In the genomic region with DNA sequence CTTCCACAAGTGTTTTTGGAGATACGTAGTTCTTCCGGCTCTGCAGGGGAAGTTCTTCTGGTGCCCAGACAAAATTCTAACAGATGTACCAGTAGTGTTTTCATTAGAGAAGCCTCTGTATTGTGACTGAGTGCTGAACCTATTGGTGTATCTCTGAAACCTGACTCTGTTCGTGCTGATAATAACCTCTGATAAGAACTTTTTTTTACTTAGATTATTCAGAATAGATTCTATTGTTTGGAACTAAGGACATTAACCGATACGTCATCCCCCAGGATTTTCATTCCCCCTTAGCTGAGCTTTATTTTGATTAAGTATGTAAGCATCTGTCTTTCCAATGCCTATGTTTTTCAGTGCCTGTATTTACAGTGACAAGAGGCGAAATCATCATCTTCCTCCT, we compare ENCODE assay signal across 29 cellular contexts.
DNase-seq lines count a peak whose midpoint lies in the region; ATAC-seq, FAIRE-seq and TF ChIP-seq lines count a peak whose summit lies in the region.
"Had no signal": no experiment of that assay in that cellular context is flagged by ENCODE, and none has a peak within 500 bp of the region (broad histone marks: within the 10 kb centered on the region; RNA-seq: fewer than 3 reads in every experiment).

No MANE protein-coding gene starts in this region.

- no peak overlapping the region for H3K27ac Mint-ChIP-seq in astrocyte (ENCODE audit: unreplicated experiment)
- H3K27ac Mint-ChIP-seq in nephron, result peak overlapping the region in 2 of 3 experiments; percentile 46 to 51
- no peak overlapping the region for H3K27ac Mint-ChIP-seq in WTC11
- H3K27ac Mint-ChIP-seq: CD4-positive, alpha-beta memory T cell; CD4-positive, CD25-positive, alpha-beta regulatory T cell; CD8-positive, alpha-beta memory T cell had no signal

- H3K4me2 ChIP-seq in astrocyte (ENCODE audit: low read length), result no peak overlapping the region
- H3K4me2 ChIP-seq: BLaER1 had no signal

- no peaks in the 10 kb centered on the region for H3K36me3 Mint-ChIP-seq in astrocyte (ENCODE audit: low read depth, unreplicated experiment)
- H3K36me3 Mint-ChIP-seq in nephron (ENCODE audit: low read depth), result no peaks in the 10 kb centered on the region
- H3K36me3 Mint-ChIP-seq in WTC11, result no peaks in the 10 kb centered on the region
- H3K36me3 Mint-ChIP-seq: CD14-positive monocyte; CD4-positive, alpha-beta memory T cell; CD4-positive, CD25-positive, alpha-beta regulatory T cell; CD8-positive, alpha-beta memory T cell had no signal

- H3K4me3 Mint-ChIP-seq in astrocyte (ENCODE audit: unreplicated experiment) (no peak overlapping the region), nephron (no peak overlapping the region), WTC11 (no peak overlapping the region)
- H3K4me3 Mint-ChIP-seq: CD14-positive monocyte; CD4-positive, alpha-beta memory T cell; CD4-positive, CD25-positive, alpha-beta regulatory T cell; CD8-positive, alpha-beta memory T cell had no signal

- DNase-seq in NCI-H2171 treated with DMSO at 0.1 percent for 48 hours (lab: John Stamatoyannopoulos, UW) (peak; percentile 52), NCI-H2171 (lab: John Stamatoyannopoulos, UW) (no peak), astrocyte (ENCODE audit: low read depth) (peak; percentile 55), brain microvascular endothelial cell (peak; percentile 5), WTC11 (ENCODE audit: low spot score) (no peak), NCI-H2196 treated with DMSO at 0.1 percent for 48 hours (lab: John Stamatoyannopoulos, UW; ENCODE audit: unreplicated experiment) (no peak)
- DNase-seq: 8988T; ACHN; BE2C; C1 segment of cervical spinal cord; CD4-positive, alpha-beta memory T cell; CD4-positive, CD25-positive, alpha-beta regulatory T cell; CD8-positive, alpha-beta memory T cell; COR-L47; DMS 273 treated with DMSO at 0.1 percent for 48 hours; DMS153; DMS53; DMS79; DND-41; EL; GDM1 had no signal

- H3K9me3 ChIP-seq in astrocyte (ENCODE audit: insufficient read depth, low read depth, low read length), result no peaks in the 10 kb centered on the region
- H3K9me3 ChIP-seq: BE2C, BLaER1 had no signal

- CTCF ChIA-PET in WTC11 (lab: Charles Lee), result no interaction called here

- H3K27me3 Mint-ChIP-seq in astrocyte (ENCODE audit: low read depth, unreplicated experiment) (no peaks in the 10 kb centered on the region), nephron (ENCODE audit: low read depth) (no peaks in the 10 kb centered on the region), WTC11 (ENCODE audit: low read depth) (no peaks in the 10 kb centered on the region)
- H3K27me3 Mint-ChIP-seq: CD4-positive, alpha-beta memory T cell; CD4-positive, CD25-positive, alpha-beta regulatory T cell; CD8-positive, alpha-beta memory T cell had no signal

- no peaks in the 10 kb centered on the region for H3K79me2 ChIP-seq in astrocyte (ENCODE audit: insufficient read depth, low read length)

- POLR2A ChIA-PET in WTC11 (lab: Charles Lee), result no interaction called here

- H3K4me1 Mint-ChIP-seq in astrocyte (ENCODE audit: low read depth, unreplicated experiment), result peaks cover 23% of the 10 kb centered on the region
- peaks cover 34% of the 10 kb centered on the region for H3K4me1 Mint-ChIP-seq in nephron
- H3K4me1 Mint-ChIP-seq in WTC11, result no peaks in the 10 kb centered on the region
- H3K4me1 Mint-ChIP-seq: CD4-positive, alpha-beta memory T cell; CD4-positive, CD25-positive, alpha-beta regulatory T cell; CD8-positive, alpha-beta memory T cell had no signal

- in situ Hi-C loops in brain microvascular endothelial cell (cut with HindIII; ENCODE audit: low pct_ligation_motif_present, low sequenced_read_pairs), result no loop called here

- H2AFZ ChIP-seq in astrocyte (ENCODE audit: low read depth, low read length), result no peak overlapping the region

- H3K9me3 Mint-ChIP-seq in astrocyte (ENCODE audit: unreplicated experiment) (peaks cover 1% of the 10 kb centered on the region), nephron (peaks cover 4% of the 10 kb centered on the region), WTC11 (peaks cover 5% of the 10 kb centered on the region)

- no peak overlapping the region for H3K27ac ChIP-seq in astrocyte (ENCODE audit: low read depth, low read length)
- no peak overlapping the region for H3K27ac ChIP-seq in brain microvascular endothelial cell
- H3K27ac ChIP-seq: BLaER1 had no signal

- no peak for TF ChIP-seq CTCF in astrocyte (IDR thresholded peaks at IDR 0.05; ENCODE audit: insufficient read depth, low read depth, low read length)
- TF ChIP-seq CTCF in brain microvascular endothelial cell (IDR thresholded peaks at IDR 0.05; ENCODE audit: low read depth, low read length, missing control alignments), result no peak
- no peak for TF ChIP-seq CTCF in nephron (IDR thresholded peaks at IDR 0.05; ENCODE audit: unreplicated experiment in 3 of 3)
- no peak for TF ChIP-seq CTCF in WTC11 (IDR thresholded peaks at IDR 0.05)

- H3K27me3 ChIP-seq in astrocyte (ENCODE audit: insufficient read depth, low read length) (no peaks in the 10 kb centered on the region), brain microvascular endothelial cell (replicated peaks) (no peaks in the 10 kb centered on the region)
- H3K27me3 ChIP-seq: BE2C, BLaER1 had no signal

- FAIRE-seq in astrocyte (lab: Jason Lieb, UNC), result no peak
- FAIRE-seq: A204.1, GM12878, GM12892, GM18507 had no signal

- ATAC-seq in WTC11, result no peak
- ATAC-seq in GM21515 (IDR thresholded peaks at IDR 0.05; ENCODE audit: unreplicated experiment), result no peak
- ATAC-seq: GM12878 had no signal

- H3K9ac ChIP-seq in astrocyte (ENCODE audit: low read length), result no peak overlapping the region
- H3K9ac ChIP-seq: BLaER1 had no signal

- H3K4me1 ChIP-seq in astrocyte (ENCODE audit: insufficient read depth, low read length), result peaks cover 10% of the 10 kb centered on the region
- H3K4me1 ChIP-seq: BE2C, BLaER1 had no signal

- H3K4me3 ChIP-seq in astrocyte (ENCODE audit: insufficient read depth, low read depth, low read length) (no peak overlapping the region), brain microvascular endothelial cell (ENCODE audit: low read depth, low read length) (no peak overlapping the region)
- H3K4me3 ChIP-seq: BLaER1, GM12878 had no signal

- H4K20me1 ChIP-seq in astrocyte (ENCODE audit: insufficient read depth, low read length), result no peaks in the 10 kb centered on the region
- H4K20me1 ChIP-seq: BLaER1 had no signal

- H3K36me3 ChIP-seq in astrocyte (ENCODE audit: insufficient read depth, low read length), result no peaks in the 10 kb centered on the region
- H3K36me3 ChIP-seq in brain microvascular endothelial cell (replicated peaks), result no peaks in the 10 kb centered on the region
- H3K36me3 ChIP-seq: BE2C, BLaER1 had no signal

TF ChIP-seq in WTC11, 78 proteins besides CTCF, POLR2A, EP300 and RAD21:
- TF ChIP-seq, protein P1, sequence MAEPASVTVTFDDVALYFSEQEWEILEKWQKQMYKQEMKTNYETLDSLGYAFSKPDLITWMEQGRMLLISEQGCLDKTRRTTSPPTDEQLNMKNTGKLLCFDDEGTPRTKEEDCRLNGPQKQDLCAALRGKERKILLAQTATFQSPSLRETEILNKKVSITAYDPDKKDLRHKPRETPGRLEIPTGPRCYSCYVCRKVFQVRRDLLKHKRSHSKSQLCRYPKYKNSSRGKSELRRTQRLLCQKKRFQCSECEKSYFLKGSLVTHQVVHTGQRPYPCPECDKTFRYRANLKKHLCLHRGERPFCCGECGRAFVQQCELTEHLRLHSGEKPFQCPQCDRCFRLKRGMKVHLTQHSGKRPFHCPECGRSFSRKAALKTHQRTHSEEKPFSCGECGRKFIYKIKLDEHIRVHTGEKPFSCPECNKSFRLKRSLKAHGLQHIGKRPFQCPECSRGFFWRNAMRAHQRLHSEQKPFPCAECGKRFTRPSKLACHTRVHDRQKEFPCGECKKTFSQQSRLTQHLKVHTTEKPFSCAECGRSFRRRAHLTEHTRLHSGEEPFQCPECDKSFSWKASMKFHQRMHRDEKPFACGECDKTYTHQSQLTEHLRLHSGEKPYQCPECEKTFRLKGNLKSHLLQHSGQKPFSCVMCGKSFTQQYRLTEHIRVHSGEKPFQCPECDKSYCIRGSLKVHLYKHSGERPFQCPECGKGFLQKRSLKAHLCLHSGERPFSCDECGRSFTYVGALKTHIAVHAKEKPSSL (CRISPR knock-in tag; conservative IDR thresholded peaks at IDR 0.05), result no peak
- no peak for TF ChIP-seq NFATC4 (CRISPR knock-in tag; IDR thresholded peaks at IDR 0.05)

Comparison
In these comparisons a context has a peak if more than half of its experiments do, and no peak if none do; other contexts are left out.
1. DNase-seq: peak in NCI-H2171 treated with DMSO at 0.1 percent for 48 hours (single experiment), astrocyte (single experiment) and brain microvascular endothelial cell (single experiment); none in NCI-H2171 (single experiment), WTC11 (single experiment) and NCI-H2196 treated with DMSO at 0.1 percent for 48 hours (single experiment).
2. H3K27ac Mint-ChIP-seq: peak in nephron (2 of 3); none in astrocyte (single experiment) and WTC11 (single experiment).